15 cellular contexts compared by ENCODE assay signal in the genomic region with DNA sequence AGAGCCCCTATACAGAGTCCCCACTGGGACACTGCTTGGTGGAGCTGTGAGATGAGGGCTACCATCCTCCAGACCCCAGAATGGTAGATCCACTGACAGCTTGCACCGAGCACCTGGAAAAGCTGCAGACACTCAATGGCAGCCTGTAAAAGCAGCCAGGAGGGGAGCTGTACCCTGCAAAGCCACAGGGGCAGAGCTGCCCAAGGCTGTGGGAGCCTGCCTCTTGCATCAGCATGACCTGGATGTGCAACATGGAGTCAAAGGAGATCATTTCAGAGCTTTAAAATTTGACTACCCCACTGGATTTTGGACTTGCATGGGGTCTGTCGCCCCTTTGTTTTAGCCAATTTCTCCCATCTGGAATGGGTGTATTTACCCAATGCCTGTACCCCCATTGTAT. TPM values are rescaled to one million over a fixed set of nuclear protein-coding genes. Genes with fewer than 3 reads are reported as not detected.
"Had no signal": no experiment of that assay in that cellular context is flagged by ENCODE, and none has a peak within 500 bp of the region (broad histone marks: within the 10 kb centered on the region; RNA-seq: fewer than 3 reads in every experiment).

No MANE protein-coding gene starts in this region.

RNA-seq across cellular contexts. Expression of gene DUSP21, which starts 20.6 kb away (rescaled TPM):
- total RNA-seq: stomach, subcutaneous adipose tissue, suprapubic skin, temporal lobe, thoracic aorta, thyroid gland, tibial nerve, transverse colon, upper lobe of left lung, upper lobe of right lung, ureter, urinary bladder, uterus, vagina had no signal
- polyA plus RNA-seq: stomach, thymus, urinary bladder had no signal
